ENCODE assay signal across 8 cellular contexts in genomic region chr12:56645717-56646446, GRCh38. TPM values are rescaled to one million over a fixed set of nuclear protein-coding genes. Genes with fewer than 3 reads are reported as not detected.
DNase-seq lines count a peak whose midpoint lies in the region; ATAC-seq and TF ChIP-seq lines count a peak whose summit lies in the region.

Gene ATP5F1B (minus strand): TSS chr12:56645984. CDS start chr12:56645963, 21 bp downstream.

- H3K4me3 Mint-ChIP-seq in activated T-cell treated with anti-CD3 and anti-CD28 coated beads, Interleukin-2, amount 50 U/mL, for 4 hours: peak within 1 kb of the TSS; percentile 98

- no peaks in the 10 kb centered on the region for H3K27me3 Mint-ChIP-seq in activated T-cell treated with anti-CD3 and anti-CD28 coated beads, Interleukin-2, amount 50 U/mL, for 4 hours (ENCODE audit: low read depth)

- intact Hi-C loops in Panc1 (cut with micrococcal nuclease; ENCODE audit: unreplicated experiment): no loop called here

- POLR2A ChIA-PET in Panc1 (lab: Charles Lee): interaction anchor here (0.5 to 1.0 kb wide), 5 partner anchors 12 to 163 kb away, joined by 3 to 8 read pairs (median 5); no protein-coding TSS in a partner anchor

- H3K4me1 ChIP-seq in Panc1 (ENCODE audit: control insufficient read depth, insufficient read depth, low read length) (peaks cover 19% of the 10 kb centered on the region; the same call in 1 of the 2 replicates), esophagus (ENCODE audit: control insufficient read depth in 2 of 2, insufficient read depth in 2 of 2, low read length in 1 of 2) (no peaks in the 10 kb centered on the region), mucosa of stomach (ENCODE audit: control insufficient read depth, insufficient read depth, low read length) (peaks cover 9% of the 10 kb centered on the region)

- peaks cover 28% of the 10 kb centered on the region for H3K36me3 Mint-ChIP-seq in activated T-cell treated with anti-CD3 and anti-CD28 coated beads, Interleukin-2, amount 50 U/mL, for 4 hours (ENCODE audit: insufficient read depth)

- peak; percentile 98 for ATAC-seq in GM21723 (IDR thresholded peaks at IDR 0.05; ENCODE audit: unreplicated experiment)
- ATAC-seq in Panc1: peak; percentile 99
- ATAC-seq in activated T-cell treated with anti-CD3 and anti-CD28 coated beads, Interleukin-2, amount 50 U/mL, for 4 hours: peak; percentile 98 to 99

- DNase-seq in DMS53 (lab: John Stamatoyannopoulos, UW) (peak; percentile 100), KG1 (lab: John Stamatoyannopoulos, UW) (peak; percentile 80), Panc1 (ENCODE audit: low read depth, low spot score) (peak; percentile 100)
- peak; percentile 81 for DNase-seq in activated T-cell treated with anti-CD3 and anti-CD28 coated beads, Interleukin-2, amount 50 U/mL, for 4 hours
- DNase-seq in stimulated activated CD8-positive, alpha-beta memory T cell treated with anti-CD3 and anti-CD28 coated beads, Interleukin-7, amount 100 ng/mL, for 1 hour (ENCODE audit: low read depth in 2 of 2): peak; percentile 71 to 80

- H3K27me3 ChIP-seq in Panc1 (ENCODE audit: control insufficient read depth, insufficient read depth, low read length) (no peaks in the 10 kb centered on the region), esophagus (ENCODE audit: control insufficient read depth in 1 of 2, insufficient read depth in 2 of 2, low read length in 2 of 2) (no peaks in the 10 kb centered on the region), mucosa of stomach (ENCODE audit: control insufficient read depth, insufficient read depth, low read length) (no peaks in the 10 kb centered on the region)

- BruUV-seq in Panc1 (replicated peaks; lab: Mats Ljungman, UMichigan): no TSS peak

- H3K9me3 ChIP-seq in Panc1 (ENCODE audit: control insufficient read depth, insufficient read depth, low read depth, low read length) (no peaks in the 10 kb centered on the region), esophagus (ENCODE audit: control insufficient read depth in 2 of 2, insufficient read depth in 1 of 2, low read depth in 1 of 2, low read length in 1 of 2) (no peaks in the 10 kb centered on the region), mucosa of stomach (ENCODE audit: control insufficient read depth, low read length) (no peaks in the 10 kb centered on the region)

- peak within 1 kb of the TSS; percentile 85 to 97 for H3K4me3 ChIP-seq in Panc1 (ENCODE audit: low read depth in 2 of 2, low read length in 2 of 2)
- H3K4me3 ChIP-seq in esophagus (ENCODE audit: low read depth in 1 of 2, low read length in 2 of 2): peak within 1 kb of the TSS; percentile 86 to 99
- peak within 1 kb of the TSS; percentile 93 for H3K4me3 ChIP-seq in mucosa of stomach (ENCODE audit: low read length)

- H3K9me3 Mint-ChIP-seq in activated T-cell treated with anti-CD3 and anti-CD28 coated beads, Interleukin-2, amount 50 U/mL, for 4 hours: no peaks in the 10 kb centered on the region

- H3K36me3 ChIP-seq in Panc1 (ENCODE audit: control insufficient read depth, insufficient read depth, low read length): peaks cover 35% of the 10 kb centered on the region
- peaks cover 8 to 16% of the 10 kb centered on the region in 2 donors for H3K36me3 ChIP-seq in esophagus (ENCODE audit: control insufficient read depth in 2 of 2, insufficient read depth in 2 of 2, low read length in 1 of 2)
- peaks cover 11% of the 10 kb centered on the region for H3K36me3 ChIP-seq in mucosa of stomach (ENCODE audit: control insufficient read depth, insufficient read depth, low read length)

- WGBS in esophagus, 2 donors: 1% methylated on average over 39 of the region's 39 CpGs

- in situ Hi-C loops in Panc1 (cut with HindIII; ENCODE audit: low pct_unique_long_range_greater_than_20kb, low sequenced_read_pairs): no loop called here

- peak within 1 kb of the TSS; percentile 98 for H3K27ac ChIP-seq in Panc1 (ENCODE audit: low read length)
- peak within 1 kb of the TSS; percentile 96 to 98 for H3K27ac ChIP-seq in esophagus (ENCODE audit: low read depth in 2 of 2, low read length in 1 of 2)

- peak within 1 kb of the TSS; percentile 96 for H3K9ac ChIP-seq in mucosa of stomach (ENCODE audit: low read length)

- TF ChIP-seq CTCF in Panc1 (IDR thresholded peaks at IDR 0.05): no peak

- peaks cover 29% of the 10 kb centered on the region for H3K4me1 Mint-ChIP-seq in activated T-cell treated with anti-CD3 and anti-CD28 coated beads, Interleukin-2, amount 50 U/mL, for 4 hours (ENCODE audit: low read depth)

- CTCF ChIA-PET in Panc1 (lab: Charles Lee): interaction anchor here (0.6 to 1.7 kb wide), 2 partner anchors 9 to 441 kb away, joined by 3 to 8 read pairs; no protein-coding TSS in a partner anchor

RNA-seq across cellular contexts. Expression of gene ATP5F1B, which starts in this region (rescaled TPM):
- total RNA-seq in Panc1 (2021; ENCODE audit: unreplicated experiment): 999 TPM
- 1,395 TPM for polyA plus RNA-seq in Panc1 (2012; ENCODE audit: insufficient read length)
- total RNA-seq in activated T-cell treated with anti-CD3 and anti-CD28 coated beads, Interleukin-2, amount 50 U/mL, for 4 hours: 1,000 to 10,000 TPM in 1 of 3 donors, 100 to 1,000 TPM in 2; 885 to 1,118 (median 953) TPM
- polyA plus RNA-seq in esophagus: 100 to 1,000 TPM; 222 to 636 TPM

Comparison
In these comparisons a context has a peak if more than half of its experiments do, and no peak if none do; other contexts are left out.
1. Peak in every context shown above with its lines: DNase-seq, ATAC-seq, H3K4me3 ChIP-seq and H3K27ac ChIP-seq.